2 cellular contexts compared by ENCODE assay signal in genomic region chr7:151717918-151718317, GRCh38.
TF ChIP-seq lines count a peak whose summit lies in the region.

No MANE protein-coding gene starts in this region.

TF ChIP-seq in liver, 16 proteins besides CTCF, POLR2A, EP300 and RAD21 (continued from another document):
- TF ChIP-seq REST (IDR thresholded peaks at IDR 0.05) (no peak), MAX (IDR thresholded peaks at IDR 0.05) (no peak), JUND (IDR thresholded peaks at IDR 0.05) (no peak), ATF3 (IDR thresholded peaks at IDR 0.05) (no peak), YY1 (IDR thresholded peaks at IDR 0.05) (no peak), SP1 (IDR thresholded peaks at IDR 0.05) (no peak)

TF ChIP-seq in HepG2, 621 proteins besides CTCF, POLR2A, EP300 and RAD21 (continued from another document):
- no peak for TF ChIP-seq ZNF639 (CRISPR knock-in tag; conservative IDR thresholded peaks at IDR 0.05)
- TF ChIP-seq ZNF512 (CRISPR knock-in tag; IDR thresholded peaks at IDR 0.05) = no peak
